1 cellular context compared by ENCODE assay signal in genomic region chr17:62869885-62870580, GRCh38.
A peak's percentile ranks its signal among the peaks of the same experiment; 100 is the strongest.
TF ChIP-seq lines count a peak whose summit lies in the region.

No MANE protein-coding gene starts in this region.

TF ChIP-seq in SK-N-SH treated with all-trans-retinoic acid at 6 μM for 48 hours, 23 proteins besides CTCF, POLR2A, EP300 and RAD21 (continued from another document):
- no peak for TF ChIP-seq GLIS3 (CRISPR knock-in tag; IDR thresholded peaks at IDR 0.05)
- 0 out of 2 replicates have a peak, but pooled peaks have one; percentile 26 for TF ChIP-seq CSDC2 (CRISPR knock-in tag; IDR thresholded peaks at IDR 0.05)
- no peak for TF ChIP-seq CSRNP3 (CRISPR knock-in tag; IDR thresholded peaks at IDR 0.05)
- TF ChIP-seq TCF4 (CRISPR knock-in tag; IDR thresholded peaks at IDR 0.05; ENCODE audit: borderline replicate concordance): peak; percentile 63; the same call in 1 of the 2 replicates
- TF ChIP-seq ARNTL (CRISPR knock-in tag; IDR thresholded peaks at IDR 0.05; ENCODE audit: borderline replicate concordance, low read depth): no peak
